ENCODE assay signal across 24 cellular contexts in genomic region chr2:113112438-113112837, GRCh38. TPM values are rescaled to one million over a fixed set of nuclear protein-coding genes. Genes with fewer than 3 reads are reported as not detected.
DNase-seq lines count a peak whose midpoint lies in the region; ATAC-seq, FAIRE-seq and TF ChIP-seq lines count a peak whose summit lies in the region.
"Had no signal": no experiment of that assay in that cellular context is flagged by ENCODE, and none has a peak within 500 bp of the region (broad histone marks: within the 10 kb centered on the region; RNA-seq: fewer than 3 reads in every experiment).

No MANE protein-coding gene starts in this region.

- TF ChIP-seq RAD21 in K562 (CRISPR knock-in tag; conservative IDR thresholded peaks at IDR 0.05 in 1 of 2, IDR thresholded peaks at IDR 0.05 in 1 of 2): no peak

- CTCF ChIA-PET in activated CD8-positive, alpha-beta memory T cell treated with anti-CD3 and anti-CD28 coated beads, Interleukin-2, amount 10 ng/mL, durations not matched to agents 7 days and 5 days (lab: Charles Lee): interaction anchor here (0.7 to 1.4 kb wide), 3 partner anchors 26 to 127 kb away, joined by 3 to 5 read pairs (median 3); no protein-coding TSS in a partner anchor
- CTCF ChIA-PET in K562 (lab: Yijun Ruan, JAX; ENCODE audit: low intra/inter-chr PET ratio): no interaction called here

- TF ChIP-seq POLR2A in K562 (conservative IDR thresholded peaks at IDR 0.05): no peak

- no peak for TF ChIP-seq EP300 in K562 (IDR thresholded peaks at IDR 0.05; ENCODE audit: low read length)

- no peak overlapping the region for H3K4me2 ChIP-seq in K562 (ENCODE audit: insufficient read depth, low read length)
- H3K4me2 ChIP-seq: A549 had no signal

- H3K36me3 Mint-ChIP-seq in activated CD8-positive, alpha-beta memory T cell treated with anti-CD3 and anti-CD28 coated beads, Interleukin-2, amount 10 ng/mL, durations not matched to agents 7 days and 5 days: peaks cover 6% of the 10 kb centered on the region
- H3K36me3 Mint-ChIP-seq: CD4-positive, alpha-beta memory T cell had no signal

- FAIRE-seq in K562 (lab: Jason Lieb, UNC): no peak
- FAIRE-seq: A549, GM12892, GM18507 had no signal

- no peak for TF ChIP-seq CTCF in K562 (IDR thresholded peaks at IDR 0.05 in 2 of 3, conservative IDR thresholded peaks at IDR 0.05 in 1 of 3; ENCODE audit: insufficient read depth in 2 of 3, low read depth in 1 of 3, low read length in 3 of 3)

- no peaks in the 10 kb centered on the region for H3K9me3 ChIP-seq in K562 (replicated peaks; ENCODE audit: control insufficient read depth, insufficient read depth, low read depth, low read length)
- H3K9me3 ChIP-seq in esophagus (ENCODE audit: control insufficient read depth in 2 of 2, insufficient read depth in 1 of 2, low read depth in 1 of 2, low read length in 1 of 2): no peaks in the 10 kb centered on the region
- H3K9me3 ChIP-seq: A549, HAP-1 had no signal

- no TSS peak for BruUV-seq in K562 (replicated peaks; lab: Mats Ljungman, UMichigan)

- H2AFZ ChIP-seq in K562 (ENCODE audit: low read depth, low read length): peak overlapping the region; percentile 61; the same call in 1 of the 2 replicates

- no peak overlapping the region for H3K9ac ChIP-seq in K562 (ENCODE audit: insufficient read depth in 1 of 2, low read depth in 2 of 2, low read length in 2 of 2)

- H3K27me3 Mint-ChIP-seq in activated CD8-positive, alpha-beta memory T cell treated with anti-CD3 and anti-CD28 coated beads, Interleukin-2, amount 10 ng/mL, durations not matched to agents 7 days and 5 days: no peaks in the 10 kb centered on the region

- no peak overlapping the region for H3K27ac Mint-ChIP-seq in activated CD8-positive, alpha-beta memory T cell treated with anti-CD3 and anti-CD28 coated beads, Interleukin-2, amount 10 ng/mL, durations not matched to agents 7 days and 5 days
- H3K27ac Mint-ChIP-seq: CD4-positive, alpha-beta memory T cell had no signal

- no peaks in the 10 kb centered on the region for H3K79me2 ChIP-seq in K562 (ENCODE audit: control insufficient read depth, insufficient read depth, low read length)

- H3K36me3 ChIP-seq in K562 (ENCODE audit: control insufficient read depth, insufficient read depth, low read length): no peaks in the 10 kb centered on the region
- H3K36me3 ChIP-seq in esophagus (ENCODE audit: control insufficient read depth in 2 of 2, insufficient read depth in 2 of 2, low read length in 1 of 2): no peaks in the 10 kb centered on the region
- H3K36me3 ChIP-seq: HAP-1 had no signal

- in situ Hi-C loops in K562 (cut with MboI): no loop called here

- ATAC-seq in activated CD8-positive, alpha-beta memory T cell treated with anti-CD3 and anti-CD28 coated beads, Interleukin-2, amount 10 ng/mL, durations not matched to agents 7 days and 5 days: no peak
- ATAC-seq in K562 (no peak), GM21390 (IDR thresholded peaks at IDR 0.05; ENCODE audit: unreplicated experiment) (no peak), HG03354 (IDR thresholded peaks at IDR 0.05; ENCODE audit: poor library complexity, severe bottlenecking, unreplicated experiment) (no peak)
- ATAC-seq: A549 had no signal

- no peaks in the 10 kb centered on the region for H3K9me3 Mint-ChIP-seq in activated CD8-positive, alpha-beta memory T cell treated with anti-CD3 and anti-CD28 coated beads, Interleukin-2, amount 10 ng/mL, durations not matched to agents 7 days and 5 days (ENCODE audit: low read depth)
- H3K9me3 Mint-ChIP-seq: CD4-positive, alpha-beta memory T cell had no signal

- peaks cover under 1 to 6% of the 10 kb centered on the region in 2 experiments; a peak in 4 of 5 replicates for H3K4me1 ChIP-seq in K562 (replicated peaks in 1 of 2; ENCODE audit: control insufficient read depth in 2 of 2, insufficient read depth in 2 of 2, low read length in 2 of 2)
- H3K4me1 ChIP-seq in esophagus (ENCODE audit: control insufficient read depth in 2 of 2, insufficient read depth in 2 of 2, low read length in 1 of 2): peaks cover 6 to 31% of the 10 kb centered on the region in 2 donors
- H3K4me1 ChIP-seq: A549, HAP-1 had no signal

- intact Hi-C loops in K562 (cut with micrococcal nuclease): no loop called here

- H3K9me1 ChIP-seq in K562 (ENCODE audit: control insufficient read depth, insufficient read depth, low read length): no peaks in the 10 kb centered on the region

- H4K20me1 ChIP-seq in K562 (replicated peaks; ENCODE audit: control insufficient read depth, insufficient read depth, low read length): no peaks in the 10 kb centered on the region

- DNase-seq in activated CD8-positive, alpha-beta memory T cell treated with anti-CD3 and anti-CD28 coated beads, Interleukin-2, amount 10 ng/mL, durations not matched to agents 7 days and 5 days: peak; percentile 1
- DNase-seq in activated CD8-positive, alpha-beta memory T cell treated with anti-CD3 and anti-CD28 coated beads, Interleukin-2, amount 50 U/mL, for 4 hours: no peak
- peak; percentile 66 for DNase-seq in CD1c-positive myeloid dendritic cell (ENCODE audit: extremely low spot score)
- DNase-seq in K562 (ENCODE audit: extremely low read depth in 1 of 4, low spot score in 3 of 4): no peak
- DNase-seq in activated effector memory CD4-positive, alpha-beta T cell treated with Interleukin-2 at 50 U/mL for 16 hours: no peak
- DNase-seq: CD4-positive, alpha-beta memory T cell; DMS153; DMS79; GDM1; IMR-90; KBM-7 had no signal

- 11% methylated on average over 8 of the region's 8 CpGs for WGBS in K562 (ENCODE audit: insufficient coverage, low coverage, missing lambda C conversion rate)
- WGBS in esophagus, 2 donors: 86% methylated on average over 8 of the region's 8 CpGs

- H3K27me3 ChIP-seq in K562 (ENCODE audit: control insufficient read depth in 2 of 2, insufficient read depth in 2 of 2, low read length in 2 of 2): peaks cover 0 to 6% of the 10 kb centered on the region in 2 experiments; a peak in 3 of 5 replicates
- H3K27me3 ChIP-seq in esophagus (ENCODE audit: control insufficient read depth in 1 of 2, insufficient read depth in 2 of 2, low read length in 2 of 2): no peaks in the 10 kb centered on the region

- H3K4me1 Mint-ChIP-seq in activated CD8-positive, alpha-beta memory T cell treated with anti-CD3 and anti-CD28 coated beads, Interleukin-2, amount 10 ng/mL, durations not matched to agents 7 days and 5 days: peaks cover 15% of the 10 kb centered on the region

- no peak overlapping the region for H3K4me3 ChIP-seq in K562
- H3K4me3 ChIP-seq in esophagus (ENCODE audit: low read depth in 1 of 2, low read length in 2 of 2): no peak overlapping the region
- H3K4me3 ChIP-seq: A549, HAP-1 had no signal

- POLR2A ChIA-PET in K562 (lab: Yijun Ruan, JAX): no interaction called here

- no peak overlapping the region for H3K27ac ChIP-seq in K562 (ENCODE audit: extremely low read depth, low read depth, low read length)
- H3K27ac ChIP-seq in esophagus (ENCODE audit: low read depth in 2 of 2, low read length in 1 of 2): peak overlapping the region; percentile 94
- H3K27ac ChIP-seq: 22Rv1, A549, C4-2B had no signal

- H3K4me3 Mint-ChIP-seq in activated CD8-positive, alpha-beta memory T cell treated with anti-CD3 and anti-CD28 coated beads, Interleukin-2, amount 10 ng/mL, durations not matched to agents 7 days and 5 days: no peak overlapping the region
- H3K4me3 Mint-ChIP-seq: CD4-positive, alpha-beta memory T cell had no signal

RNA-seq across cellular contexts. Expression of gene IL1RN, which starts 15.0 kb away (rescaled TPM):
- 1 to 10 TPM; 1.8 TPM for total RNA-seq in activated CD8-positive, alpha-beta memory T cell treated with anti-CD3 and anti-CD28 coated beads, Interleukin-2, amount 10 ng/mL, durations not matched to agents 7 days and 5 days
- not detected in 2 replicates for total RNA-seq in K562 (2011; cell fraction: chromatin; rRNA removed; ENCODE audit: low replicate concordance)
- total RNA-seq in K562 (2011; cell fraction: nucleolus; rRNA removed): not detected in 2 replicates
- not detected in 2 replicates for total RNA-seq in K562 (2011; cell fraction: nucleoplasm; rRNA removed)
- total RNA-seq in K562 (2014; rRNA removed): not detected in 2 replicates
- not detected in 2 replicates for total RNA-seq in K562 (2014; rRNA removed; fragmentation: Illumina TruSeq; extraction: Trizol)
- not detected in 2 replicates for total RNA-seq in K562 (2015; rRNA removed; fragmentation: Illumina TruSeq; extraction: Trizol)
- not detected in 2 replicates for total RNA-seq in K562 (2021)
- polyA plus RNA-seq in K562 (2011; rRNA removed): 0.13 TPM in 1 of 2 replicates, not detected in the other
- 0.12 TPM in 1 of 2 replicates, not detected in the other for polyA plus RNA-seq in K562 (2011; cell fraction: cytosol; rRNA removed)
- not detected in 2 replicates for polyA plus RNA-seq in K562 (2011; cell fraction: nucleus; rRNA removed)
- 0.13 and 0.26 TPM in 2 replicates for polyA plus RNA-seq in K562 (2012)
- not detected in 2 replicates for polyA plus RNA-seq in K562 (2014; fragmentation: Illumina TruSeq; extraction: Trizol)
- not detected for polyA plus RNA-seq in K562 (2014; fragmentation: Nextera tagmentation; extraction: Ambion mirVana)
- polyA plus RNA-seq in K562 (2014; rRNA removed): not detected in 2 replicates
- polyA minus RNA-seq in K562 (2011; rRNA and poly(A)+ RNA removed): not detected in 2 replicates
- not detected in 2 replicates for polyA minus RNA-seq in K562 (2011; cell fraction: cytosol; rRNA and poly(A)+ RNA removed)
- not detected in 2 replicates for polyA minus RNA-seq in K562 (2011; cell fraction: nucleus; rRNA and poly(A)+ RNA removed)
- polyA plus RNA-seq in esophagus: 1,000 to 10,000 TPM; 1,363 to 2,112 TPM
- total RNA-seq: Daoy, HT1080, IMR-90 had no signal
- polyA plus RNA-seq: BJ; CD4-positive, alpha-beta memory T cell; IMR-90 had no signal

RNA-seq across cellular contexts. Expression of gene IL1F10, which starts 44.7 kb away (rescaled TPM):
- not detected for total RNA-seq in activated CD8-positive, alpha-beta memory T cell treated with anti-CD3 and anti-CD28 coated beads, Interleukin-2, amount 10 ng/mL, durations not matched to agents 7 days and 5 days
- not detected in 2 replicates for total RNA-seq in K562 (2011; cell fraction: chromatin; rRNA removed; ENCODE audit: low replicate concordance)
- not detected in 2 replicates for total RNA-seq in K562 (2011; cell fraction: nucleolus; rRNA removed)
- not detected in 2 replicates for total RNA-seq in K562 (2011; cell fraction: nucleoplasm; rRNA removed)
- not detected in 2 replicates for total RNA-seq in K562 (2014; rRNA removed)
- not detected in 2 replicates for total RNA-seq in K562 (2014; rRNA removed; fragmentation: Illumina TruSeq; extraction: Trizol)
- total RNA-seq in K562 (2015; rRNA removed; fragmentation: Illumina TruSeq; extraction: Trizol): not detected in 2 replicates
- total RNA-seq in K562 (2021): not detected in 2 replicates
- not detected in 2 replicates for polyA plus RNA-seq in K562 (2011; rRNA removed)
- polyA plus RNA-seq in K562 (2011; cell fraction: cytosol; rRNA removed): not detected in 2 replicates
- polyA plus RNA-seq in K562 (2011; cell fraction: nucleus; rRNA removed): not detected in 2 replicates
- polyA plus RNA-seq in K562 (2012): not detected in 2 replicates
- polyA plus RNA-seq in K562 (2014; fragmentation: Illumina TruSeq; extraction: Trizol): not detected in 2 replicates
- not detected for polyA plus RNA-seq in K562 (2014; fragmentation: Nextera tagmentation; extraction: Ambion mirVana)
- polyA plus RNA-seq in K562 (2014; rRNA removed): not detected in 2 replicates
- polyA minus RNA-seq in K562 (2011; rRNA and poly(A)+ RNA removed): not detected in 2 replicates
- polyA minus RNA-seq in K562 (2011; cell fraction: cytosol; rRNA and poly(A)+ RNA removed): not detected in 2 replicates
- not detected in 2 replicates for polyA minus RNA-seq in K562 (2011; cell fraction: nucleus; rRNA and poly(A)+ RNA removed)
- under 1 TPM; 0.18 to 0.51 TPM for polyA plus RNA-seq in esophagus
- total RNA-seq: CD4-positive, alpha-beta memory T cell; Daoy; H4; HT1080; IMR-90 had no signal
- polyA plus RNA-seq: A549; BJ; CD4-positive, alpha-beta memory T cell; IMR-90 had no signal

RNA-seq across cellular contexts. Expression of gene IL36RN, which starts 53.4 kb away (rescaled TPM):
- not detected for total RNA-seq in activated CD8-positive, alpha-beta memory T cell treated with anti-CD3 and anti-CD28 coated beads, Interleukin-2, amount 10 ng/mL, durations not matched to agents 7 days and 5 days
- total RNA-seq in K562 (2011; cell fraction: chromatin; rRNA removed; ENCODE audit: low replicate concordance): not detected in 2 replicates
- total RNA-seq in K562 (2011; cell fraction: nucleolus; rRNA removed): not detected in 2 replicates
- total RNA-seq in K562 (2011; cell fraction: nucleoplasm; rRNA removed): not detected in 2 replicates
- not detected in 2 replicates for total RNA-seq in K562 (2014; rRNA removed)
- not detected in 2 replicates for total RNA-seq in K562 (2014; rRNA removed; fragmentation: Illumina TruSeq; extraction: Trizol)
- total RNA-seq in K562 (2015; rRNA removed; fragmentation: Illumina TruSeq; extraction: Trizol): not detected in 2 replicates
- not detected in 2 replicates for total RNA-seq in K562 (2021)
- polyA plus RNA-seq in K562 (2011; rRNA removed): not detected in 2 replicates
- polyA plus RNA-seq in K562 (2011; cell fraction: cytosol; rRNA removed): not detected in 2 replicates
- polyA plus RNA-seq in K562 (2011; cell fraction: nucleus; rRNA removed): not detected in 2 replicates
- polyA plus RNA-seq in K562 (2012): not detected in 2 replicates
- not detected in 2 replicates for polyA plus RNA-seq in K562 (2014; fragmentation: Illumina TruSeq; extraction: Trizol)
- polyA plus RNA-seq in K562 (2014; fragmentation: Nextera tagmentation; extraction: Ambion mirVana): not detected
- not detected in 2 replicates for polyA plus RNA-seq in K562 (2014; rRNA removed)
- polyA minus RNA-seq in K562 (2011; rRNA and poly(A)+ RNA removed): not detected in 2 replicates
- polyA minus RNA-seq in K562 (2011; cell fraction: cytosol; rRNA and poly(A)+ RNA removed): not detected in 2 replicates
- polyA minus RNA-seq in K562 (2011; cell fraction: nucleus; rRNA and poly(A)+ RNA removed): not detected in 2 replicates
- 10 to 100 TPM; 25.9 to 38.4 TPM for polyA plus RNA-seq in esophagus
- total RNA-seq: CD4-positive, alpha-beta memory T cell; Daoy; H4; HT1080; IMR-90 had no signal
- polyA plus RNA-seq: A549; BJ; CD4-positive, alpha-beta memory T cell; IMR-90 had no signal

RNA-seq across cellular contexts. Expression of gene IL36B, which starts 59.8 kb away (rescaled TPM):
- total RNA-seq in activated CD8-positive, alpha-beta memory T cell treated with anti-CD3 and anti-CD28 coated beads, Interleukin-2, amount 10 ng/mL, durations not matched to agents 7 days and 5 days: not detected
- not detected in 2 replicates for total RNA-seq in K562 (2011; cell fraction: chromatin; rRNA removed; ENCODE audit: low replicate concordance)
- total RNA-seq in K562 (2011; cell fraction: nucleolus; rRNA removed): not detected in 2 replicates
- total RNA-seq in K562 (2011; cell fraction: nucleoplasm; rRNA removed): not detected in 2 replicates
- total RNA-seq in K562 (2014; rRNA removed): not detected in 2 replicates
- not detected in 2 replicates for total RNA-seq in K562 (2014; rRNA removed; fragmentation: Illumina TruSeq; extraction: Trizol)
- not detected in 2 replicates for total RNA-seq in K562 (2015; rRNA removed; fragmentation: Illumina TruSeq; extraction: Trizol)
- total RNA-seq in K562 (2021): not detected in 2 replicates
- not detected in 2 replicates for polyA plus RNA-seq in K562 (2011; rRNA removed)
- 0.09 TPM in 1 of 2 replicates, not detected in the other for polyA plus RNA-seq in K562 (2011; cell fraction: cytosol; rRNA removed)
- not detected in 2 replicates for polyA plus RNA-seq in K562 (2011; cell fraction: nucleus; rRNA removed)
- not detected in 2 replicates for polyA plus RNA-seq in K562 (2012)
- polyA plus RNA-seq in K562 (2014; fragmentation: Illumina TruSeq; extraction: Trizol): not detected in 2 replicates
- polyA plus RNA-seq in K562 (2014; fragmentation: Nextera tagmentation; extraction: Ambion mirVana): not detected
- not detected in 2 replicates for polyA plus RNA-seq in K562 (2014; rRNA removed)
- polyA minus RNA-seq in K562 (2011; rRNA and poly(A)+ RNA removed): not detected in 2 replicates
- not detected in 2 replicates for polyA minus RNA-seq in K562 (2011; cell fraction: cytosol; rRNA and poly(A)+ RNA removed)
- polyA minus RNA-seq in K562 (2011; cell fraction: nucleus; rRNA and poly(A)+ RNA removed): not detected in 2 replicates
- 1 to 10 TPM; 1.5 to 8.8 TPM for polyA plus RNA-seq in esophagus
- total RNA-seq: CD4-positive, alpha-beta memory T cell; Daoy; H4; HT1080; IMR-90 had no signal
- polyA plus RNA-seq: A549; BJ; CD4-positive, alpha-beta memory T cell; IMR-90 had no signal

Comparison
In these comparisons a context has a peak if more than half of its experiments do, and no peak if none do; other contexts are left out.
1. DNase-seq: peak in activated CD8-positive, alpha-beta memory T cell treated with anti-CD3 and anti-CD28 coated beads, Interleukin-2, amount 10 ng/mL, durations not matched to agents 7 days and 5 days (single experiment) and CD1c-positive myeloid dendritic cell (single experiment); none in activated CD8-positive, alpha-beta memory T cell treated with anti-CD3 and anti-CD28 coated beads, Interleukin-2, amount 50 U/mL, for 4 hours (single experiment), K562 (0 of 4) and activated effector memory CD4-positive, alpha-beta T cell treated with Interleukin-2 at 50 U/mL for 16 hours (single experiment).